10 cellular contexts compared by ENCODE assay signal in genomic region chr2:112139661-112140412, GRCh38. TPM values are rescaled to one million over a fixed set of nuclear protein-coding genes. Genes with fewer than 3 reads are reported as not detected.
DNase-seq lines count a peak whose midpoint lies in the region; ATAC-seq, FAIRE-seq and TF ChIP-seq lines count a peak whose summit lies in the region.
"Not testable (repeated sequence)": the region's sequence is repeated elsewhere in the genome, so short reads cannot be mapped to it uniquely, and the experiment has no call there.
"Had no signal": no experiment of that assay in that cellular context is flagged by ENCODE, and none has a peak within 500 bp of the region (broad histone marks: within the 10 kb centered on the region; RNA-seq: fewer than 3 reads in every experiment).

No MANE protein-coding gene starts in this region.

- WGBS in H1 (ENCODE audit: extremely low coverage in 1 of 2, insufficient coverage in 1 of 2, insufficient read length in 1 of 2, insufficient replicate concordance in 2 of 2, low coverage in 1 of 2, low lambda C conversion rate in 2 of 2, missing lambda C conversion rate in 1 of 2), 2 experiments = 6% methylated on average over 12 of the region's 49 CpGs; no CpG with 5 or more reads in 1 of the 2 experiments
- WGBS in heart right ventricle, 2 donors = 2% methylated on average over 34 to 45 of the region's 49 CpGs
- 89% methylated on average over 43 of the region's 49 CpGs for WGBS in HepG2 (ENCODE audit: low lambda C conversion rate)
- 3 to 10% (median 5%) methylated on average over 34 to 48 of the region's 49 CpGs for WGBS in stomach, 5 donors

- DNase-seq in HFFc6; H1 (ENCODE audit: low read depth in 1 of 2, low spot score in 2 of 2); HepG2 (ENCODE audit: low spot score); osteoblast (ENCODE audit: insufficient read length, low spot score, missing footprints); stomach: not testable (repeated sequence)
- DNase-seq in heart right ventricle = peak in 1 of 2 donors; percentile 31

- H3K36me3 ChIP-seq in ACC112 (ENCODE audit: insufficient read depth, low read length); H1 (ENCODE audit: control insufficient read depth in 2 of 4, insufficient read depth in 4 of 4, low read length in 3 of 4); heart right ventricle; HepG2 (replicated peaks in 1 of 2; ENCODE audit: control insufficient read depth in 1 of 2, insufficient read depth in 2 of 2, low read length in 2 of 2); osteoblast (ENCODE audit: insufficient read depth, low read length); stomach: not testable (repeated sequence)

- POLR2A ChIA-PET in H1 (lab: Charles Lee; ENCODE audit: partially characterized antibody); HepG2 (lab: Yijun Ruan, JAX): not testable (repeated sequence)

- not testable (repeated sequence) for TF ChIP-seq RAD21 in H1 (IDR thresholded peaks at IDR 0.05 in 1 of 2, conservative IDR thresholded peaks at IDR 0.05 in 1 of 2; ENCODE audit: low read depth in 2 of 2, low read length in 2 of 2); HepG2 (CRISPR knock-in tag; IDR thresholded peaks at IDR 0.05)

- CTCF ChIA-PET in H1 (lab: Charles Lee; ENCODE audit: partially characterized antibody); HepG2 (lab: Yijun Ruan, JAX; ENCODE audit: low intra/inter-chr PET ratio, low total read pairs): not testable (repeated sequence)

- H4K5ac ChIP-seq in H1 (ENCODE audit: insufficient read length, low read depth, low read length) = not testable (repeated sequence)

- H3K9me3 ChIP-seq in H1 (ENCODE audit: insufficient read depth in 2 of 2, low read depth in 1 of 2, low read length in 1 of 2); heart right ventricle; HepG2 (ENCODE audit: low read length); osteoblast (ENCODE audit: low read depth, low read length); stomach: not testable (repeated sequence)

- H2AFZ ChIP-seq in ACC112 (ENCODE audit: low read length, unreplicated experiment); HepG2 (ENCODE audit: low read length): not testable (repeated sequence)
- H2AFZ ChIP-seq in H1 (ENCODE audit: low read length) (0 out of 2 replicates have a peak overlapping the region, but pooled peaks have one; percentile 16), osteoblast (ENCODE audit: low read length) (peak overlapping the region; percentile 51)

- H3K14ac ChIP-seq in H1 (ENCODE audit: insufficient read length) = not testable (repeated sequence)

- not testable (repeated sequence) for H3K56ac ChIP-seq in H1 (replicated peaks; ENCODE audit: insufficient read length, low read depth, low read length)

- not testable (repeated sequence) for H3K9me3 Mint-ChIP-seq in HFFc6; activated T-helper 17 cell treated with anti-CD3 and anti-CD28 coated beads, Interleukin-2, amount 50 U/mL, for 72 hours

- H3K18ac ChIP-seq in H1 (ENCODE audit: extremely low read depth, low read length) = not testable (repeated sequence)

- in situ Hi-C loops in HepG2 (cut with HindIII; ENCODE audit: extremely low pct_ligation_motif_present, low pct_unique_long_range_greater_than_20kb) = not testable (repeated sequence)

- not testable (repeated sequence) for H2BK5ac ChIP-seq in H1 (ENCODE audit: low read depth, low read length)

- BruUV-seq in HepG2 (replicated peaks; lab: Mats Ljungman, UMichigan) = not testable (repeated sequence)

- H3K36me3 Mint-ChIP-seq in HFFc6 (ENCODE audit: low read depth); activated T-helper 17 cell treated with anti-CD3 and anti-CD28 coated beads, Interleukin-2, amount 50 U/mL, for 72 hours (ENCODE audit: low read depth): not testable (repeated sequence)

- not testable (repeated sequence) for H3K27me3 ChIP-seq in ACC112 (ENCODE audit: insufficient read depth, low read length); HepG2 (ENCODE audit: control insufficient read depth in 1 of 2, insufficient read depth in 2 of 2, low read length in 2 of 2); osteoblast (ENCODE audit: insufficient read depth, low read length)
- H3K27me3 ChIP-seq in H1 (replicated peaks in 1 of 4; ENCODE audit: control insufficient read depth in 3 of 4, extremely low read depth in 1 of 4, insufficient read depth in 3 of 4, low read length in 3 of 4) = peaks cover 29 to 65% (median 48%) of the 10 kb centered on the region in 4 experiments
- H3K27me3 ChIP-seq in heart right ventricle = peaks cover 0 to 20% (median 5%) of the 10 kb centered on the region in 7 donors
- H3K27me3 ChIP-seq in stomach = peaks cover 0 to 51% (median 11%) of the 10 kb centered on the region in 3 donors

- FAIRE-seq in H1 (lab: Jason Lieb, UNC); HepG2 (lab: Jason Lieb, UNC): not testable (repeated sequence)

- not testable (repeated sequence) for H3K4ac ChIP-seq in H1 (replicated peaks; ENCODE audit: insufficient read length, low read depth, low read length)

- not testable (repeated sequence) for TF ChIP-seq POLR2A in H1 (IDR thresholded peaks at IDR 0.05; ENCODE audit: control extremely low read depth in 1 of 2, low read depth in 2 of 2, low read length in 2 of 2); HepG2 (IDR thresholded peaks at IDR 0.05; ENCODE audit: insufficient read depth in 1 of 2, low read depth in 2 of 2, low read length in 2 of 2); stomach (IDR thresholded peaks at IDR 0.05)

- H3K4me3 ChIP-seq in ACC112 (ENCODE audit: low read depth, low read length) (peak overlapping the region; percentile 58), H1 (ENCODE audit: extremely low read depth in 1 of 4, insufficient read depth in 2 of 4, low read depth in 3 of 4, low read length in 4 of 4) (peak overlapping the region; percentile 10 to 69 (median 29); a peak in 6 of 8 replicates), heart right ventricle (peak overlapping the region in 7 of 10 donors; percentile 10 to 44 (median 28)), osteoblast (ENCODE audit: insufficient read depth, low read length) (peak overlapping the region; percentile 69), stomach (peak overlapping the region; percentile 11 to 77 (median 22))
- H3K4me3 ChIP-seq in HepG2 (replicated peaks in 1 of 3; ENCODE audit: insufficient read depth in 1 of 3, low read depth in 2 of 3, low read length in 3 of 3) = not testable (repeated sequence)

- H3K27me3 Mint-ChIP-seq in HFFc6 (ENCODE audit: insufficient read depth) = not testable (repeated sequence)
- H3K27me3 Mint-ChIP-seq in activated T-helper 17 cell treated with anti-CD3 and anti-CD28 coated beads, Interleukin-2, amount 50 U/mL, for 72 hours = peaks cover 15% of the 10 kb centered on the region

- H3K4me3 Mint-ChIP-seq in HFFc6 = peak overlapping the region; percentile 85
- peak overlapping the region; percentile 23 for H3K4me3 Mint-ChIP-seq in activated T-helper 17 cell treated with anti-CD3 and anti-CD28 coated beads, Interleukin-2, amount 50 U/mL, for 72 hours

- not testable (repeated sequence) for TF ChIP-seq CTCF in HFFc6 (IDR thresholded peaks at IDR 0.05); H1 (IDR thresholded peaks at IDR 0.05; ENCODE audit: control extremely low read depth in 1 of 3, insufficient read depth in 1 of 3, low read depth in 1 of 3, low read length in 3 of 3); heart right ventricle (IDR thresholded peaks at IDR 0.05); HepG2 (CRISPR knock-in tag; IDR thresholded peaks at IDR 0.05); osteoblast (IDR thresholded peaks at IDR 0.05; ENCODE audit: extremely low read depth, low read depth, low read length); stomach (IDR thresholded peaks at IDR 0.05)

- intact Hi-C loops in heart right ventricle (cut with DNase I); stomach (cut with DNase I; ENCODE audit: low total_unique reads): not testable (repeated sequence)
- intact Hi-C loops in HepG2 (cut with micrococcal nuclease; ENCODE audit: unreplicated experiment) = loop anchor here (5.0 kb wide), 1 partner anchor 112 kb away; no protein-coding TSS in a partner anchor

- H3K4me1 ChIP-seq in ACC112 (ENCODE audit: control insufficient read depth, insufficient read depth, low read length, unreplicated experiment); H1 (replicated peaks in 1 of 4; ENCODE audit: control insufficient read depth in 3 of 4, insufficient read depth in 4 of 4, low read length in 3 of 4); heart right ventricle; osteoblast (ENCODE audit: insufficient read depth, low read length): not testable (repeated sequence)
- H3K4me1 ChIP-seq in HepG2 (ENCODE audit: insufficient read depth, low read length) (peaks cover 20% of the 10 kb centered on the region), stomach (peaks cover 15 to 21% (median 17%) of the 10 kb centered on the region in 4 donors)

- H2BK20ac ChIP-seq in H1 (ENCODE audit: low read length) = not testable (repeated sequence)

- not testable (repeated sequence) for H2AK5ac ChIP-seq in H1 (ENCODE audit: low read depth, low read length)

- H2BK12ac ChIP-seq in H1 (ENCODE audit: low read depth, low read length) = not testable (repeated sequence)

- H3K4me1 Mint-ChIP-seq in HFFc6 (ENCODE audit: low read depth) = peaks cover 25% of the 10 kb centered on the region
- not testable (repeated sequence) for H3K4me1 Mint-ChIP-seq in activated T-helper 17 cell treated with anti-CD3 and anti-CD28 coated beads, Interleukin-2, amount 50 U/mL, for 72 hours

- not testable (repeated sequence) for H3K23ac ChIP-seq in H1 (ENCODE audit: insufficient read length)

- H3K27ac ChIP-seq in ACC112 (ENCODE audit: low read depth, low read length); H1 (ENCODE audit: low read depth, low read length); HepG2 (ENCODE audit: extremely low read length, insufficient read depth, low read length): not testable (repeated sequence)
- H3K27ac ChIP-seq in heart right ventricle = peak overlapping the region in 1 of 10 donors; percentile 12
- H3K27ac ChIP-seq in osteoblast (ENCODE audit: low read depth, low read length) = peak overlapping the region; percentile 32
- peak overlapping the region in 1 of 5 donors; percentile 38 for H3K27ac ChIP-seq in stomach

- H3K79me1 ChIP-seq in H1 (ENCODE audit: low read depth, low read length) = not testable (repeated sequence)

- not testable (repeated sequence) for H4K91ac ChIP-seq in H1 (replicated peaks; ENCODE audit: insufficient read length, low read length)

- not testable (repeated sequence) for H2BK15ac ChIP-seq in H1 (ENCODE audit: low read length)

- H3K27ac Mint-ChIP-seq in HFFc6 = 0 out of 2 replicates have a peak overlapping the region, but pooled peaks have one; percentile 18
- H3K27ac Mint-ChIP-seq in activated T-helper 17 cell treated with anti-CD3 and anti-CD28 coated beads, Interleukin-2, amount 50 U/mL, for 72 hours = not testable (repeated sequence)

- not testable (repeated sequence) for H4K8ac ChIP-seq in H1 (ENCODE audit: extremely low read depth, insufficient read depth, low read length)

- TF ChIP-seq EP300 in H1 (IDR thresholded peaks at IDR 0.05; ENCODE audit: borderline replicate concordance in 1 of 2, low read depth in 2 of 2, low read length in 2 of 2); HepG2 (IDR thresholded peaks at IDR 0.05; ENCODE audit: low read depth in 2 of 2, low read length in 2 of 2); HepG2 (CRISPR knock-in tag; IDR thresholded peaks at IDR 0.05; ENCODE audit: borderline replicate concordance); stomach (IDR thresholded peaks at IDR 0.05): not testable (repeated sequence)

- H2BK120ac ChIP-seq in H1 (replicated peaks; ENCODE audit: low read depth, low read length) = not testable (repeated sequence)

- H3K9ac ChIP-seq in H1 (replicated peaks in 1 of 4; ENCODE audit: extremely low read depth in 1 of 4, low read depth in 3 of 4, low read length in 3 of 4); HepG2 (ENCODE audit: insufficient read depth, low read depth, low read length): not testable (repeated sequence)

- H3K4me2 ChIP-seq in H1 (ENCODE audit: insufficient read depth in 1 of 2, low read depth in 2 of 2, low read length in 2 of 2) (peak overlapping the region; percentile 85 to 91), osteoblast (ENCODE audit: insufficient read depth, low read length) (peak overlapping the region; percentile 47)
- H3K4me2 ChIP-seq in HepG2 (ENCODE audit: low read depth, low read length) = not testable (repeated sequence)

- H3K23me2 ChIP-seq in H1 (ENCODE audit: low read depth, low read length) = not testable (repeated sequence)

- not testable (repeated sequence) for ATAC-seq in activated T-helper 17 cell treated with anti-CD3 and anti-CD28 coated beads, Interleukin-2, amount 50 U/mL, for 72 hours (replicated peaks); heart right ventricle; HepG2

- not testable (repeated sequence) for H4K20me1 ChIP-seq in H1 (replicated peaks in 1 of 2; ENCODE audit: control insufficient read depth in 1 of 2, insufficient read depth in 2 of 2, low read length in 2 of 2); HepG2 (ENCODE audit: insufficient read depth, low read length); osteoblast (ENCODE audit: insufficient read depth, low read length)

- not testable (repeated sequence) for H3K79me2 ChIP-seq in ACC112 (ENCODE audit: control insufficient read depth, insufficient read depth, low read length, unreplicated experiment); H1 (ENCODE audit: control insufficient read depth in 1 of 2, insufficient read depth in 2 of 2, low read length in 2 of 2); HepG2 (ENCODE audit: insufficient read depth, low read length); osteoblast (ENCODE audit: insufficient read depth, low read length)

RNA-seq across cellular contexts. Expression of gene FBLN7, which starts 1.7 kb away (rescaled TPM):
- 1 to 10 TPM; 1.9 to 8.0 (median 7.2) TPM for total RNA-seq in HFFc6 (2021; fragmentation: NEBNext Ultra II Directional; extraction: Animal tissue kit (Norgen Biotek cat#: 25700))
- total RNA-seq in activated T-helper 17 cell treated with anti-CD3 and anti-CD28 coated beads, Interleukin-2, amount 50 U/mL, for 72 hours = 10 to 100 TPM; 24.4 to 49.9 TPM
- total RNA-seq in H1 (2021; fragmentation: NEBNext Ultra II Directional; extraction: Animal tissue kit (Norgen Biotek cat#: 25700)) = 0.30 and 0.82 TPM in 2 replicates
- 0.77 and 0.88 TPM in 2 replicates for polyA plus RNA-seq in H1 (2011; rRNA removed)
- 0.52 TPM for polyA plus RNA-seq in H1 (2011; cell fraction: cytosol; rRNA removed)
- 1.3 TPM for polyA plus RNA-seq in H1 (2011; cell fraction: nucleus; rRNA removed)
- polyA plus RNA-seq in H1 (2012, experiment 1 of 2) = 0.84 to 1.9 TPM (median 1.0 TPM) in 4 replicates
- 0.79 TPM for polyA plus RNA-seq in H1 (2012, experiment 2 of 2)
- 0.28 TPM for polyA plus RNA-seq in H1 (2013, experiment 1 of 2)
- 0.22 TPM for polyA plus RNA-seq in H1 (2013, experiment 2 of 2)
- polyA minus RNA-seq in H1 (2011; rRNA and poly(A)+ RNA removed) = 0.25 and 0.59 TPM in 2 replicates
- not detected for polyA minus RNA-seq in H1 (2011; cell fraction: cytosol; rRNA and poly(A)+ RNA removed)
- polyA minus RNA-seq in H1 (2011; cell fraction: nucleus; rRNA and poly(A)+ RNA removed) = 0.20 TPM
- 1 to 10 TPM in 5 of 10 donors, under 1 TPM in 5; 0.22 to 1.7 (median 0.90) TPM for total RNA-seq in heart right ventricle
- polyA plus RNA-seq in heart right ventricle = under 1 TPM; 0.22 to 0.74 TPM
- total RNA-seq in HepG2 (2016; rRNA removed; fragmentation: Illumina TruSeq; extraction: Trizol) = 0.95 and 1.4 TPM in 2 replicates
- total RNA-seq in HepG2 (2016; cell fraction: cytosol; rRNA removed; fragmentation: Illumina TruSeq; extraction: Trizol; ENCODE audit: low read depth) = 0.53 and 1.0 TPM in 2 replicates
- total RNA-seq in HepG2 (2016; cell fraction: insoluble cytoplasmic fraction; rRNA removed; fragmentation: Illumina TruSeq; extraction: Trizol) = 0.52 and 1.1 TPM in 2 replicates
- 0.87 and 0.90 TPM in 2 replicates for total RNA-seq in HepG2 (2016; cell fraction: membrane; rRNA removed; fragmentation: Illumina TruSeq; extraction: Trizol)
- total RNA-seq in HepG2 (2016; cell fraction: nucleus; rRNA removed; fragmentation: Illumina TruSeq; extraction: Trizol) = 2.6 and 2.7 TPM in 2 replicates
- polyA plus RNA-seq in HepG2 (2011; rRNA removed) = 2.3 and 2.4 TPM in 2 replicates
- polyA plus RNA-seq in HepG2 (2011; cell fraction: cytosol; rRNA removed) = 2.2 and 2.5 TPM in 2 replicates
- polyA plus RNA-seq in HepG2 (2011; cell fraction: nucleus; rRNA removed) = 5.3 and 6.4 TPM in 2 replicates
- 5.1 and 5.4 TPM in 2 replicates for polyA plus RNA-seq in HepG2 (2012)
- 1.1 and 1.2 TPM in 2 replicates for polyA plus RNA-seq in HepG2 (2016; cell fraction: cytosol; fragmentation: Illumina TruSeq; extraction: Trizol; ENCODE audit: low read depth)
- polyA plus RNA-seq in HepG2 (2016; cell fraction: insoluble cytoplasmic fraction; fragmentation: Illumina TruSeq; extraction: Trizol; ENCODE audit: low read depth) = 2.1 and 2.2 TPM in 2 replicates
- 1.6 and 1.7 TPM in 2 replicates for polyA plus RNA-seq in HepG2 (2016; cell fraction: membrane; fragmentation: Illumina TruSeq; extraction: Trizol; ENCODE audit: low read depth)
- 6.5 TPM in 2 replicates for polyA plus RNA-seq in HepG2 (2016; cell fraction: nucleus; fragmentation: Illumina TruSeq; extraction: Trizol; ENCODE audit: insufficient read depth, low read depth)
- 3.2 TPM in 1 of 2 replicates, not detected in the other for polyA minus RNA-seq in HepG2 (2011; rRNA and poly(A)+ RNA removed; ENCODE audit: low replicate concordance)
- 1.6 and 2.9 TPM in 2 replicates for polyA minus RNA-seq in HepG2 (2011; cell fraction: cytosol; rRNA and poly(A)+ RNA removed)
- 3.4 and 4.0 TPM in 2 replicates for polyA minus RNA-seq in HepG2 (2011; cell fraction: nucleus; rRNA and poly(A)+ RNA removed)
- 5.3 and 5.8 TPM in 2 replicates for total RNA-seq in osteoblast
- total RNA-seq in stomach = 1 to 10 TPM in 4 of 5 donors, not detected in 1; 2.0 to 5.1 (median 3.5) TPM
- 1 to 10 TPM in 1 of 3 donors, under 1 TPM in 2; 0.40 to 1.2 (median 0.50) TPM for polyA plus RNA-seq in stomach
- total RNA-seq: Daoy had no signal
- polyA plus RNA-seq: immature natural killer cell had no signal
